ENCODE assay signal across 11 cellular contexts in the genomic region with DNA sequence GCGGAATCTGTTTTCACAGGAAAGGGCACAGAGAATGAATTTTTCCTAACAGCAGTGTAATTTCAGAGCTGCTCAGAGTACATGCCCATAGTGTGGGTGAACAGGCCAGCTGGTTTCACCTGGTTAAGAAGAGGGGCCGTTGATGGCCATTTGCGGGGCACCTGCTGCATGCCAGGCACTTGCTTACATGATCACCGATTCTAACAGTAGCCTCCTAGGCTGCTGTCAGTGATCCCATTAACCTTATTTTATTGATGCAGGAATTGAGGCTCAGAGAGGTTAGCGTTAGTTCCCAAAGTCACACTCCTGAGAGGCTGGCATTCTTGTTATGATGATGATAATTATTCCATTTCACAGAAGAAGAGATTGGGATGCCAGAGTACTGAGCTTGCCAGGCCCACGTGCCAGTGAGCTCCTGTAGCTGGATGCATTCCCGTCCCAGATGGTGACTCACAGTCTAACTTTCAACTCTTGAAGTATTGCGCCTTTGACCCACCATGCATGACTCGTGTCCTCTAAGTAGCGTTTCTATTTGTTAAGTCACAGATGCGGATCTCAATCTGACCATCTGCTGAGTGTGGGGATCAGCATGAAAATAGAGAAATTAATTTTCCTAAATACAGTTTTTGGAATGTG.
DNase-seq lines count a peak whose midpoint lies in the region; ATAC-seq and TF ChIP-seq lines count a peak whose summit lies in the region.
"Had no signal": no experiment of that assay in that cellular context is flagged by ENCODE, and none has a peak within 500 bp of the region (broad histone marks: within the 10 kb centered on the region; RNA-seq: fewer than 3 reads in every experiment).

No MANE protein-coding gene starts in this region.

- H3K4me2 ChIP-seq in neural cell (ENCODE audit: low read length): no peak overlapping the region

- H3K9me3 Mint-ChIP-seq in immature natural killer cell: no peaks in the 10 kb centered on the region
- H3K9me3 Mint-ChIP-seq in stimulated activated memory B cell treated with anti-CD40 and anti-IgM and Interleukin-4, amounts not matched to agents 10 μg/mL and 1 μg/mL and 100 μg/mL, for 72 hours: no peaks in the 10 kb centered on the region

- TF ChIP-seq CTCF in neural cell (IDR thresholded peaks at IDR 0.05; ENCODE audit: poor library complexity, severe bottlenecking): no peak

- no peaks in the 10 kb centered on the region for H3K27me3 ChIP-seq in neural cell (ENCODE audit: insufficient read depth, low read depth, low read length)
- H3K27me3 ChIP-seq: right lobe of liver had no signal

- DNase-seq in COLO829 (ENCODE audit: low spot score) (peak; percentile 8), NCI-H446 treated with DMSO at 0.1 percent for 48 hours (lab: John Stamatoyannopoulos, UW) (peak; percentile 56), epithelial cell of prostate (ENCODE audit: low read depth, low spot score) (peak; percentile 36), NCI-H1048 (lab: John Stamatoyannopoulos, UW) (no peak), immature natural killer cell (no peak)
- no peak for DNase-seq in activated CD8-positive, alpha-beta memory T cell treated with anti-CD3 and anti-CD28 coated beads, Interleukin-2, amount 50 U/mL, for 4 hours
- DNase-seq: activated CD4-positive, alpha-beta T cell treated with anti-CD3 and anti-CD28 coated beads for 1 hour; effector CD4-positive, alpha-beta T cell; right lobe of liver had no signal

- no peaks in the 10 kb centered on the region for H3K9me2 ChIP-seq in neural cell (ENCODE audit: insufficient read depth, low read length)

- H3K27ac ChIP-seq in epithelial cell of prostate (no peak overlapping the region), neural cell (ENCODE audit: low read length) (peak overlapping the region; percentile 48)
- H3K27ac ChIP-seq: right lobe of liver had no signal

- no peaks in the 10 kb centered on the region for H3F3A ChIP-seq in neural cell (ENCODE audit: insufficient read depth, low read length, poor library complexity, severe bottlenecking)

- peaks cover 0 to 5% (median 2%) of the 10 kb centered on the region in 3 donors for H3K27me3 Mint-ChIP-seq in immature natural killer cell (ENCODE audit: low read depth in 3 of 3)
- peaks cover under 1% of the 10 kb centered on the region for H3K27me3 Mint-ChIP-seq in stimulated activated memory B cell treated with anti-CD40 and anti-IgM and Interleukin-4, amounts not matched to agents 10 μg/mL and 1 μg/mL and 100 μg/mL, for 72 hours

- TF ChIP-seq RAD21 in neural cell (conservative IDR thresholded peaks at IDR 0.05): no peak

- H2AFZ ChIP-seq in neural cell (ENCODE audit: low read depth, low read length): no peak overlapping the region

- no peaks in the 10 kb centered on the region for H3K36me3 ChIP-seq in neural cell (ENCODE audit: insufficient read depth, low read length)
- H3K36me3 ChIP-seq: right lobe of liver had no signal

- no peak overlapping the region for H3K4me3 Mint-ChIP-seq in immature natural killer cell
- no peak overlapping the region for H3K4me3 Mint-ChIP-seq in stimulated activated memory B cell treated with anti-CD40 and anti-IgM and Interleukin-4, amounts not matched to agents 10 μg/mL and 1 μg/mL and 100 μg/mL, for 72 hours

- no peak for TF ChIP-seq EP300 in neural cell (conservative IDR thresholded peaks at IDR 0.05; ENCODE audit: poor library complexity, severe bottlenecking)

- no peak overlapping the region for H3K9ac ChIP-seq in neural cell (ENCODE audit: low read length)

- H3K79me2 ChIP-seq in neural cell (replicated peaks; ENCODE audit: insufficient read depth, low read length): no peaks in the 10 kb centered on the region

- ATAC-seq in stimulated activated memory B cell treated with anti-CD40 and anti-IgM and Interleukin-4, amounts not matched to agents 10 μg/mL and 1 μg/mL and 100 μg/mL, for 72 hours: no peak

- no peaks in the 10 kb centered on the region for H4K20me1 ChIP-seq in neural cell (ENCODE audit: insufficient read depth)

- H3K27ac Mint-ChIP-seq in immature natural killer cell: no peak overlapping the region
- no peak overlapping the region for H3K27ac Mint-ChIP-seq in stimulated activated memory B cell treated with anti-CD40 and anti-IgM and Interleukin-4, amounts not matched to agents 10 μg/mL and 1 μg/mL and 100 μg/mL, for 72 hours

- no peaks in the 10 kb centered on the region for H3K36me3 Mint-ChIP-seq in immature natural killer cell
- no peaks in the 10 kb centered on the region for H3K36me3 Mint-ChIP-seq in stimulated activated memory B cell treated with anti-CD40 and anti-IgM and Interleukin-4, amounts not matched to agents 10 μg/mL and 1 μg/mL and 100 μg/mL, for 72 hours

- no peaks in the 10 kb centered on the region for H3K4me1 Mint-ChIP-seq in immature natural killer cell
- H3K4me1 Mint-ChIP-seq in stimulated activated memory B cell treated with anti-CD40 and anti-IgM and Interleukin-4, amounts not matched to agents 10 μg/mL and 1 μg/mL and 100 μg/mL, for 72 hours: no peaks in the 10 kb centered on the region

- no peak overlapping the region for H3K4me3 ChIP-seq in neural cell (ENCODE audit: low read length)
- H3K4me3 ChIP-seq: right lobe of liver had no signal

- no peaks in the 10 kb centered on the region for H3K9me3 ChIP-seq in neural cell (ENCODE audit: low read length)
- H3K9me3 ChIP-seq: right lobe of liver had no signal

TF ChIP-seq in neural cell, 6 proteins besides CTCF, POLR2A, EP300 and RAD21:
- TF ChIP-seq TAF1 (IDR thresholded peaks at IDR 0.05; ENCODE audit: low read depth): no peak
TF ChIP-seq in neural cell: peak in this region for 0.

Comparison
In these comparisons a context has a peak if more than half of its experiments do, and no peak if none do; other contexts are left out.
1. DNase-seq: peak in COLO829 (single experiment), NCI-H446 treated with DMSO at 0.1 percent for 48 hours (single experiment) and epithelial cell of prostate (single experiment); none in NCI-H1048 (single experiment), immature natural killer cell (0 of 3) and activated CD8-positive, alpha-beta memory T cell treated with anti-CD3 and anti-CD28 coated beads, Interleukin-2, amount 50 U/mL, for 4 hours (single experiment).